Comparison of ENCODE assay signal across 13 cellular contexts in genomic region chr15:48062476-48062875, GRCh38. TPM values are rescaled to one million over a fixed set of nuclear protein-coding genes. Genes with fewer than 3 reads are reported as not detected.
DNase-seq lines count a peak whose midpoint lies in the region; ATAC-seq and TF ChIP-seq lines count a peak whose summit lies in the region.
"Had no signal": no experiment of that assay in that cellular context is flagged by ENCODE, and none has a peak within 500 bp of the region (broad histone marks: within the 10 kb centered on the region; RNA-seq: fewer than 3 reads in every experiment).

No MANE protein-coding gene starts in this region.

- no peaks in the 10 kb centered on the region for H3K4me1 Mint-ChIP-seq in glutamatergic neuron (ENCODE audit: low read depth, unreplicated experiment)

- peaks cover 1% of the 10 kb centered on the region for H3K27me3 Mint-ChIP-seq in glutamatergic neuron (ENCODE audit: unreplicated experiment)
- H3K27me3 Mint-ChIP-seq: activated CD4-positive, alpha-beta T cell treated with anti-CD3 and anti-CD28 coated beads, Interleukin-2, amount 10 ng/mL, durations not matched to agents 7 days and 5 days; dendritic cell treated with granulocyte-macrophage colony-stimulating factor and Interleukin-4, amounts not matched to agents 40 ng/mL and 50 ng/mL, for 4 days had no signal

- peaks cover 1% of the 10 kb centered on the region for H3K9me3 Mint-ChIP-seq in glutamatergic neuron (ENCODE audit: unreplicated experiment)
- H3K9me3 Mint-ChIP-seq: activated CD4-positive, alpha-beta T cell treated with anti-CD3 and anti-CD28 coated beads, Interleukin-2, amount 10 ng/mL, durations not matched to agents 7 days and 5 days; CD8-positive, alpha-beta memory T cell; dendritic cell treated with granulocyte-macrophage colony-stimulating factor and Interleukin-4, amounts not matched to agents 40 ng/mL and 50 ng/mL, for 4 days had no signal

- no peak for ATAC-seq in SK-N-SH treated with all-trans-retinoic acid at 6 μM for 48 hours
- ATAC-seq in GM21529 (IDR thresholded peaks at IDR 0.05; ENCODE audit: unreplicated experiment) = no peak
- ATAC-seq: heart right ventricle had no signal

- H3K36me3 Mint-ChIP-seq in glutamatergic neuron (ENCODE audit: unreplicated experiment) = no peaks in the 10 kb centered on the region
- H3K36me3 Mint-ChIP-seq: CD8-positive, alpha-beta memory T cell had no signal

- H3K4me3 Mint-ChIP-seq in glutamatergic neuron (ENCODE audit: unreplicated experiment) = no peak overlapping the region
- H3K4me3 Mint-ChIP-seq: activated CD4-positive, alpha-beta T cell treated with anti-CD3 and anti-CD28 coated beads, Interleukin-2, amount 10 ng/mL, durations not matched to agents 7 days and 5 days; CD8-positive, alpha-beta memory T cell; dendritic cell treated with granulocyte-macrophage colony-stimulating factor and Interleukin-4, amounts not matched to agents 40 ng/mL and 50 ng/mL, for 4 days had no signal

- POLR2A ChIA-PET in GM10248 (lab: Yijun Ruan, JAX) = no interaction called here

- TF ChIP-seq CTCF in glutamatergic neuron (IDR thresholded peaks at IDR 0.05; ENCODE audit: partially characterized antibody, unreplicated experiment) (no peak), GM20000 (IDR thresholded peaks at IDR 0.05; ENCODE audit: extremely low read depth, missing control alignments) (no peak), GM10248 (IDR thresholded peaks at IDR 0.05; ENCODE audit: control extremely low read depth, extremely low read depth, low read depth, missing control alignments) (no peak)

- CTCF ChIA-PET in GM10248 (lab: Yijun Ruan, JAX) = interaction anchor here (3.4 kb wide), 1 partner anchor 22 kb away, joined by 14 read pairs; no protein-coding TSS in a partner anchor

- H3K27ac Mint-ChIP-seq in glutamatergic neuron (ENCODE audit: unreplicated experiment) = no peak overlapping the region
- H3K27ac Mint-ChIP-seq: activated CD4-positive, alpha-beta T cell treated with anti-CD3 and anti-CD28 coated beads, Interleukin-2, amount 10 ng/mL, durations not matched to agents 7 days and 5 days; CD8-positive, alpha-beta memory T cell; dendritic cell treated with granulocyte-macrophage colony-stimulating factor and Interleukin-4, amounts not matched to agents 40 ng/mL and 50 ng/mL, for 4 days had no signal

- DNase-seq in DMS53 (lab: John Stamatoyannopoulos, UW) (peak; percentile 82), NCI-H1105 treated with DMSO at 0.1 percent for 48 hours (lab: John Stamatoyannopoulos, UW) (peak; percentile 75), kidney tubule cell (ENCODE audit: low spot score) (peak; percentile 42), glutamatergic neuron (no peak), GM20000 (ENCODE audit: low spot score) (no peak), GM10248 (ENCODE audit: extremely low spot score) (no peak)
- DNase-seq: activated CD4-positive, alpha-beta T cell treated with anti-CD3 and anti-CD28 coated beads, Interleukin-2, amount 10 ng/mL, durations not matched to agents 7 days and 5 days; CD8-positive, alpha-beta memory T cell; heart right ventricle had no signal

TF ChIP-seq in SK-N-SH treated with all-trans-retinoic acid at 6 μM for 48 hours, 23 proteins besides CTCF, POLR2A, EP300 and RAD21:
- TF ChIP-seq ZNF70 (CRISPR knock-in tag; IDR thresholded peaks at IDR 0.05) (no peak), GLIS3 (CRISPR knock-in tag; IDR thresholded peaks at IDR 0.05) (no peak), PPARA (CRISPR knock-in tag; IDR thresholded peaks at IDR 0.05; ENCODE audit: borderline replicate concordance) (no peak), ESRRG (CRISPR knock-in tag; IDR thresholded peaks at IDR 0.05) (0 out of 2 replicates have a peak, but pooled peaks have one; percentile 23), ARNTL (CRISPR knock-in tag; IDR thresholded peaks at IDR 0.05; ENCODE audit: borderline replicate concordance, low read depth) (no peak), TOX (CRISPR knock-in tag; IDR thresholded peaks at IDR 0.05; ENCODE audit: borderline replicate concordance) (no peak)

RNA-seq across cellular contexts. Expression of gene SLC24A5, which starts 58.3 kb away (rescaled TPM):
- total RNA-seq in glutamatergic neuron (ENCODE audit: unreplicated experiment) = not detected
- total RNA-seq: activated CD4-positive, alpha-beta T cell treated with anti-CD3 and anti-CD28 coated beads, Interleukin-2, amount 10 ng/mL, durations not matched to agents 7 days and 5 days; CD8-positive, alpha-beta memory T cell; heart right ventricle; right atrium auricular region had no signal

Comparison
In these comparisons a context has a peak if more than half of its experiments do, and no peak if none do; other contexts are left out.
1. DNase-seq: peak in DMS53 (single experiment), NCI-H1105 treated with DMSO at 0.1 percent for 48 hours (single experiment) and kidney tubule cell (single experiment); none in glutamatergic neuron (single experiment), GM20000 (single experiment) and GM10248 (single experiment).